ENCODE assay signal across 11 cellular contexts in the genomic region with DNA sequence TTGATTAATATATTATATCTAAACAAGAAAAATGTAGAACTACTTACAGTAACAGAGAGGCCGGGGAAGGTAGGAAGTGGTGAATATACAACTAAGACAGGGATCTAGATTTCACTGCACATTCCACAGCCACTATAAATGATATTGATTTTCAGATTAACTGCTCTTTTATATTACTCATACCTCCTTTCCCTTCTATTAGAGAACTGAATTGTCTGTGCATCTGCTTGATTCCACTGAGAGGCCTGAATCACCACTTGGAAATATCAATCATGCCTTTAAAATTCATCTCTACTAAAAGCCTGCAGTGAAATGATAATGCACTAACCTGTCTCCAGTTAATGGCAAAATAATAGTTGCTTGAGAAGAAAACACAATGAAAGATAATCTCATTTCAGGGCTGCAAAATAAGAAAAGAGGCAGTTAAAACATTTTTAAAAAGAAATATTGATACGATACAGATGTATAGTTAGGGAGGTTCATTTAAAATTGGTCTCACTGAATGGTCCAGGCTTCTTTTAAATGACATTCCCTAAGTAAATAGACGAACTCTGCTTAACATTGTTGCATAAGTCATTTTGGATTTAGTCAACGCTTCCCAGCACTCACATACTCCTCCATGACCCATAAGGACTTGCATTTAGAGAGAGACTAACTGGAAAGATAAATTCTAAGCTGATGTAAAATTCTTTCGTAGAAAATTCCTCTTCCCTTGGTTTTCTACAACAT. TPM values are rescaled to one million over a fixed set of nuclear protein-coding genes. Genes with fewer than 3 reads are reported as not detected.
A peak's percentile ranks its signal among the peaks of the same experiment; 100 is the strongest.
DNase-seq lines count a peak whose midpoint lies in the region; ATAC-seq and TF ChIP-seq lines count a peak whose summit lies in the region.
"Had no signal": no experiment of that assay in that cellular context is flagged by ENCODE, and none has a peak within 500 bp of the region (broad histone marks: within the 10 kb centered on the region; RNA-seq: fewer than 3 reads in every experiment).

No MANE protein-coding gene starts in this region.

- H3K4me1 Mint-ChIP-seq in activated T-cell treated with anti-CD3 and anti-CD28 coated beads, Interleukin-2, amount 50 U/mL, for 24 hours (ENCODE audit: low read depth) = peaks cover 69% of the 10 kb centered on the region
- peaks cover 49% of the 10 kb centered on the region for H3K4me1 Mint-ChIP-seq in T-helper 17 cell
- H3K4me1 Mint-ChIP-seq in stimulated activated memory B cell treated with anti-CD40 and anti-IgM and Interleukin-4, amounts not matched to agents 10 μg/mL and 1 μg/mL and 100 μg/mL, for 72 hours = peaks cover 57% of the 10 kb centered on the region

- H3K27me3 Mint-ChIP-seq in activated T-cell treated with anti-CD3 and anti-CD28 coated beads, Interleukin-2, amount 50 U/mL, for 24 hours = no peaks in the 10 kb centered on the region
- no peaks in the 10 kb centered on the region for H3K27me3 Mint-ChIP-seq in T-helper 17 cell
- no peaks in the 10 kb centered on the region for H3K27me3 Mint-ChIP-seq in stimulated activated memory B cell treated with anti-CD40 and anti-IgM and Interleukin-4, amounts not matched to agents 10 μg/mL and 1 μg/mL and 100 μg/mL, for 72 hours

- H3K4me3 ChIP-seq in fibroblast of mammary gland (ENCODE audit: control insufficient read depth, low read depth, low read length) = peak overlapping the region; percentile 88
- no peak overlapping the region for H3K4me3 ChIP-seq in suprapubic skin

- H3K4me1 ChIP-seq in suprapubic skin = peaks cover 23% of the 10 kb centered on the region

- no peak overlapping the region for H3K27ac ChIP-seq in suprapubic skin

- peaks cover 43% of the 10 kb centered on the region for H3K36me3 Mint-ChIP-seq in activated T-cell treated with anti-CD3 and anti-CD28 coated beads, Interleukin-2, amount 50 U/mL, for 24 hours (ENCODE audit: low read depth)
- peaks cover 16% of the 10 kb centered on the region for H3K36me3 Mint-ChIP-seq in T-helper 17 cell (ENCODE audit: low read depth)
- H3K36me3 Mint-ChIP-seq in stimulated activated memory B cell treated with anti-CD40 and anti-IgM and Interleukin-4, amounts not matched to agents 10 μg/mL and 1 μg/mL and 100 μg/mL, for 72 hours = peaks cover 44% of the 10 kb centered on the region

- TF ChIP-seq EP300 in suprapubic skin (IDR thresholded peaks at IDR 0.05) = no peak

- ATAC-seq in T-helper 17 cell (no peak), left cardiac atrium (no peak)
- no peak for ATAC-seq in stimulated activated memory B cell treated with anti-CD40 and anti-IgM and Interleukin-4, amounts not matched to agents 10 μg/mL and 1 μg/mL and 100 μg/mL, for 72 hours
- ATAC-seq: heart left ventricle, sciatic nerve had no signal

- peak overlapping the region; percentile 88 for H3K4me3 Mint-ChIP-seq in activated T-cell treated with anti-CD3 and anti-CD28 coated beads, Interleukin-2, amount 50 U/mL, for 24 hours
- H3K4me3 Mint-ChIP-seq in T-helper 17 cell = peak overlapping the region; percentile 68
- H3K4me3 Mint-ChIP-seq in stimulated activated memory B cell treated with anti-CD40 and anti-IgM and Interleukin-4, amounts not matched to agents 10 μg/mL and 1 μg/mL and 100 μg/mL, for 72 hours = no peak overlapping the region

- intact Hi-C loops in left cardiac atrium (cut with DNase I) = no loop called here

- H3K9me3 Mint-ChIP-seq in activated T-cell treated with anti-CD3 and anti-CD28 coated beads, Interleukin-2, amount 50 U/mL, for 24 hours = no peaks in the 10 kb centered on the region
- no peaks in the 10 kb centered on the region for H3K9me3 Mint-ChIP-seq in stimulated activated memory B cell treated with anti-CD40 and anti-IgM and Interleukin-4, amounts not matched to agents 10 μg/mL and 1 μg/mL and 100 μg/mL, for 72 hours

- H3K9me3 ChIP-seq in T-helper 17 cell (ENCODE audit: control insufficient read depth, low read length, poor library complexity, severe bottlenecking) = no peaks in the 10 kb centered on the region
- H3K9me3 ChIP-seq in suprapubic skin = no peaks in the 10 kb centered on the region
- H3K9me3 ChIP-seq: heart left ventricle had no signal

- DNase-seq in activated T-cell treated with anti-CD3 and anti-CD28 coated beads, Interleukin-2, amount 50 U/mL, for 24 hours = no peak
- DNase-seq in activated T-cell treated with anti-CD3 and anti-CD28 coated beads, Interleukin-2, amount 50 U/mL, for 1 hour = no peak
- DNase-seq in T-helper 17 cell (no peak), fibroblast of mammary gland (ENCODE audit: low read depth) (peak; percentile 65), suprapubic skin (ENCODE audit: low spot score in 2 of 2) (no peak), OCI-M2 (lab: John Stamatoyannopoulos, UW; ENCODE audit: unreplicated experiment) (no peak), left cardiac atrium (no peak)
- DNase-seq: heart left ventricle, NCI-H1694 had no signal

- WGBS in suprapubic skin = 89% methylated on average over 5 of the region's 5 CpGs

- peaks cover 12% of the 10 kb centered on the region for H3K36me3 ChIP-seq in suprapubic skin

- TF ChIP-seq POLR2A in suprapubic skin (IDR thresholded peaks at IDR 0.05) = no peak

- TF ChIP-seq CTCF in fibroblast of mammary gland (conservative IDR thresholded peaks at IDR 0.05; ENCODE audit: control insufficient read depth, insufficient read depth, low read depth, low read length) = no peak
- no peak for TF ChIP-seq CTCF in suprapubic skin (IDR thresholded peaks at IDR 0.05)

- no peaks in the 10 kb centered on the region for H3K27me3 ChIP-seq in suprapubic skin
- H3K27me3 ChIP-seq: heart left ventricle had no signal

- peak overlapping the region; percentile 88 for H3K27ac Mint-ChIP-seq in activated T-cell treated with anti-CD3 and anti-CD28 coated beads, Interleukin-2, amount 50 U/mL, for 24 hours
- H3K27ac Mint-ChIP-seq in T-helper 17 cell = peak overlapping the region; percentile 99
- H3K27ac Mint-ChIP-seq in stimulated activated memory B cell treated with anti-CD40 and anti-IgM and Interleukin-4, amounts not matched to agents 10 μg/mL and 1 μg/mL and 100 μg/mL, for 72 hours = peak overlapping the region; percentile 46

RNA-seq across cellular contexts. Expression of a gene that starts 3.8 kb away (rescaled TPM):
- 10 to 100 TPM; 58.0 to 58.9 TPM for total RNA-seq in T-helper 17 cell
- 10 to 100 TPM in 3 of 4 donors, 1 to 10 TPM in 1; 9.8 to 22.2 (median 12.8) TPM for total RNA-seq in suprapubic skin
- 10 to 100 TPM; 39.3 to 49.8 TPM for total RNA-seq in left cardiac atrium

Comparison
In these comparisons a context has a peak if more than half of its experiments do, and no peak if none do; other contexts are left out.
1. H3K27ac Mint-ChIP-seq: peak in every context shown above with its lines; median percentile 99 in T-helper 17 cell; 88 in activated T-cell treated with anti-CD3 and anti-CD28 coated beads, Interleukin-2, amount 50 U/mL, for 24 hours; 46 in stimulated activated memory B cell treated with anti-CD40 and anti-IgM and Interleukin-4, amounts not matched to agents 10 μg/mL and 1 μg/mL and 100 μg/mL, for 72 hours.